ENCODE assay signal across 8 cellular contexts in the genomic region with DNA sequence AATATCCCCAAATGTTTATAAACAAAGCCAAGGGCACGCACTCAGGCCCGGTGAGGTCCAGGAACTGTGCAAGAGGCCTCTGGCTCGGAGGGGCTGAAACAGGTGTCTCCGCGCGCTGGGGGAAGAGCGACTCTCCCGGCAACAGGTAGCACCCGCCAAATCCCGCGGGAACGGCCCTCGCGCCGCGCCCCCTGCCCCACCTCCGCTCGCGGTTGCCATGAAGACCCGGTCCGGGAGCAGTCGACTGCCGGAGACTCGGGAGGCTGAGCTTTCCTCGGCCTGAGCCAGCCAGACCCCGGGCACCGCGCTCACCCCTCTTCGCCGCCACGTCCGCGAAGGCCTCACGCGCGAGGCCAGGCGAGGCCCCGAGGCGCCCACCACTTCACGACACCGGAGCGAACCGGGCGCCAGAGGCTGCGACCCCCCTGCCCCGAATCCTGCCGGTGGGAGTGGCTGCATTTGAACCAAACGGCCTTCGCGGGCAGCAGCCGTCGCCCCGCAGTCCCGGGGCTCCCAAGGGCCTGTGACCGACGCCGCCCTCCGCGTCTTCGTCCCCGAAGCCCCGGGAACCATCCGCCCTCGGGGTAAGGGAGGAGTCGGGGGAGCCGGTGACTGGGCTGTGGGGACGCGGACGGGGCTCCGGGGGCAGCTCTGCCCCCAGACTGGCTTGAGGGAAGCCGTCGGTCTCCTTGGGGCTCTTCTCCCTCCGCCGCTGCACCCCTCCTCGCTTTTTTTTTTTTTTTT. TPM values are rescaled to one million over a fixed set of nuclear protein-coding genes. Genes with fewer than 3 reads are reported as not detected.
DNase-seq lines count a peak whose midpoint lies in the region; ATAC-seq and TF ChIP-seq lines count a peak whose summit lies in the region.

A gene with protein sequence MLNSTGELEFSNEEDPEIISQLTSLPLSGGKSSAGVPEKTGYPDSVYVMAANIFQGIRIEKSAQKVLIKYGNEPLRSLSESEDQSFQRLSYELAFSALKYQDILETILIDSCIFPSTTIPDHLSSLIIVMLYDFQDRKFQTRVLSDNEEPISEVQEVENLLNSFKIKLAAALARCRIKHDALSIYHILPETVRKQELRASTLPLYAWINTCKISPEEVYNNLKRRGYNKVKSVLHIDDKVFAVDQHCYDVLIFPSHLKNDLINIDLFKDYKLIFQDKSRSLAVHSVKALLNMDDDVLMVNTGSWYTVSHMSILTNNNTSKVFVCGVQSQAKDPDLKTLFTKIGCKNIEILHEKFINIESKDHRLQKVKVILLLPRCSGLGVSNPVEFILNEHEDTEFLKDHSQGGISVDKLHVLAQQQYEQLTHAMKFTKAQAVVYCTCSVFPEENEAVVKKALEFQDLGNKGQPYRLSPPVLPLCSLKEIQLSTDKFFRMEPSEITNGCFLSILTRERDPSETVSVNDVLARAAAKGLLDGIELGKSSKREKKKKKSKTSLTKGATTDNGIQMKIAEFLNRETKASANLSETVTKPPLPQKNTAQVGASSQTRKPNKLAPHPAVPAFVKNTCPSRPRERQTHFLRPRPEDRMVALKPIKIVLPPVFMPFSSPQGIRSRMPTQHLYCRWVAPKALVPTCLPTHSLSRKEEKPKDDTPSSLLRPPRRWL (plus strand): TSS at position 239 of the 744 bp plus-strand sequence. CDS start 739 bp downstream, outside the sequence.

- peak within 1 kb of the TSS; percentile 20 for H3K4me3 Mint-ChIP-seq in activated CD4-positive, alpha-beta memory T cell treated with anti-CD3 and anti-CD28 coated beads for 36 hours
- H3K4me3 Mint-ChIP-seq in nephron: peak within 1 kb of the TSS; percentile 82 to 93 (median 90)

- CTCF ChIA-PET in activated CD4-positive, alpha-beta memory T cell treated with anti-CD3 and anti-CD28 coated beads for 36 hours (lab: Charles Lee): interaction anchor here (0.7 kb wide), 1 partner anchor 10 kb away, joined by 3 read pairs; no protein-coding TSS in a partner anchor

- POLR2A ChIA-PET in activated CD4-positive, alpha-beta memory T cell treated with anti-CD3 and anti-CD28 coated beads for 36 hours (lab: Charles Lee): no interaction called here

- peak in 4 of 6 experiments; percentile 2 to 31 (median 20) for DNase-seq in stimulated activated naive CD4-positive, alpha-beta T cell (lab: John Stamatoyannopoulos, UW)
- no peak for DNase-seq in stimulated activated naive CD4-positive, alpha-beta T cell treated with Interleukin-2 at 50 U/mL for 16 hours (lab: John Stamatoyannopoulos, UW)
- DNase-seq in NCI-H1092 treated with DMSO at 0.1 percent for 48 hours (lab: John Stamatoyannopoulos, UW) (peak; percentile 84), fibroblast of pulmonary artery (ENCODE audit: low read depth) (no peak), OCI-M1 (lab: John Stamatoyannopoulos, UW) (no peak)
- DNase-seq in activated CD4-positive, alpha-beta memory T cell treated with anti-CD3 and anti-CD28 coated beads for 36 hours: peak; percentile 49

- H3K36me3 Mint-ChIP-seq in activated CD4-positive, alpha-beta memory T cell treated with anti-CD3 and anti-CD28 coated beads for 36 hours: no peaks in the 10 kb centered on the region
- H3K36me3 Mint-ChIP-seq in nephron (ENCODE audit: low read depth): peaks cover 10% of the 10 kb centered on the region

- peaks cover 33% of the 10 kb centered on the region for H3K27me3 Mint-ChIP-seq in activated CD4-positive, alpha-beta memory T cell treated with anti-CD3 and anti-CD28 coated beads for 36 hours
- peaks cover 21% of the 10 kb centered on the region for H3K27me3 Mint-ChIP-seq in nephron (ENCODE audit: low read depth)

- no peak for ATAC-seq in GM21526 (IDR thresholded peaks at IDR 0.05; ENCODE audit: low FRiP score, unreplicated experiment)

- peak within 1 kb of the TSS; percentile 33 for H3K4me3 ChIP-seq in fibroblast of pulmonary artery (replicated peaks; ENCODE audit: low read depth, low read length)

- no peak within 1 kb of the TSS for H3K27ac Mint-ChIP-seq in activated CD4-positive, alpha-beta memory T cell treated with anti-CD3 and anti-CD28 coated beads for 36 hours
- peak within 1 kb of the TSS; percentile 65 to 90 (median 75) for H3K27ac Mint-ChIP-seq in nephron

- intact Hi-C loops in activated CD4-positive, alpha-beta memory T cell treated with anti-CD3 and anti-CD28 coated beads for 36 hours (cut with micrococcal nuclease): loop anchor here (5.0 kb wide), 1 partner anchor 147 kb away; no protein-coding TSS in a partner anchor

- TF ChIP-seq CTCF in fibroblast of pulmonary artery (IDR thresholded peaks at IDR 0.05; ENCODE audit: low read length, missing control alignments): no peak
- no peak for TF ChIP-seq CTCF in nephron (IDR thresholded peaks at IDR 0.05; ENCODE audit: unreplicated experiment in 3 of 3)

- peaks cover 2% of the 10 kb centered on the region for H3K9me3 Mint-ChIP-seq in activated CD4-positive, alpha-beta memory T cell treated with anti-CD3 and anti-CD28 coated beads for 36 hours
- peaks cover 3% of the 10 kb centered on the region for H3K9me3 Mint-ChIP-seq in nephron

- peaks cover 3% of the 10 kb centered on the region for H3K4me1 Mint-ChIP-seq in activated CD4-positive, alpha-beta memory T cell treated with anti-CD3 and anti-CD28 coated beads for 36 hours (ENCODE audit: low read depth)
- H3K4me1 Mint-ChIP-seq in nephron: peaks cover 13% of the 10 kb centered on the region

RNA-seq across cellular contexts. Expression of the gene that starts here (rescaled TPM):
- total RNA-seq in activated CD4-positive, alpha-beta memory T cell treated with anti-CD3 and anti-CD28 coated beads for 36 hours: under 1 TPM; 0.07 to 0.10 TPM

Comparison
In these comparisons a context has a peak if more than half of its experiments do, and no peak if none do; other contexts are left out.
1. DNase-seq: peak in stimulated activated naive CD4-positive, alpha-beta T cell (4 of 6) and NCI-H1092 treated with DMSO at 0.1 percent for 48 hours (single experiment); none in stimulated activated naive CD4-positive, alpha-beta T cell treated with Interleukin-2 at 50 U/mL for 16 hours (single experiment), fibroblast of pulmonary artery (single experiment) and OCI-M1 (single experiment).
2. Peak in DNase-seq in activated CD4-positive, alpha-beta memory T cell treated with anti-CD3 and anti-CD28 coated beads for 36 hours; RNA of the gene not detected or under 1 TPM.